ENCODE assay signal across 20 cellular contexts in the genomic region with DNA sequence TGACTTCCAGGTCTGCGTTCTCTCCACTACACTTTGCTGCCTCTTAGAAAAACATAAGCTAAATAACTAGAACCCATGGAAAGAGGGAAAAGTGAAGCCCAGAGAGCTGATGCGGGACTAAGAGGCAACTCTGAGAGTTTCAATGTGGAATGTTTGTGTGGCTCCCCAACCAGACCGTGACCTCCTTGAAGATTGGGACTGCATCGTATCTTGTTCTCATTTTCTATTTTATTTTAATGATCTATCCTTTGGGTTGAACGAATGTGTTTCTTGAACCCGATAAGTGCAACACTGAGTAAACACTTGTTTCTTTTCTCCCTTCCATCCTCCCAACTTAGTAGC.
DNase-seq lines count a peak whose midpoint lies in the region; ATAC-seq, FAIRE-seq and TF ChIP-seq lines count a peak whose summit lies in the region.
"Had no signal": no experiment of that assay in that cellular context is flagged by ENCODE, and none has a peak within 500 bp of the region (broad histone marks: within the 10 kb centered on the region; RNA-seq: fewer than 3 reads in every experiment).

No MANE protein-coding gene starts in this region.

- TF ChIP-seq RAD21 in A549 (conservative IDR thresholded peaks at IDR 0.05 in 1 of 2, IDR thresholded peaks at IDR 0.05 in 1 of 2) = no peak

- ATAC-seq in A549 (no peak), lower lobe of right lung (no peak)
- ATAC-seq: GM12878 had no signal

- DNase-seq in A549 (ENCODE audit: low read depth in 1 of 2, low spot score in 1 of 2) (no peak), RWPE1 (ENCODE audit: low spot score) (no peak), endodermal cell (no peak), osteocyte (ENCODE audit: extremely low spot score, unreplicated experiment) (no peak), AG08396 (ENCODE audit: low spot score) (no peak), lower lobe of right lung (no peak), Ammon's horn (ENCODE audit: low spot score) (no peak), NCI-H1436 treated with DMSO at 0.1 percent for 48 hours (lab: John Stamatoyannopoulos, UW) (no peak)
- DNase-seq: activated CD4-positive, alpha-beta T cell treated with anti-CD3 and anti-CD28 coated beads for 1 hour; activated CD8-positive, alpha-beta memory T cell treated with anti-CD3 and anti-CD28 coated beads, Interleukin-2, amount 50 U/mL, for 4 hours; activated naive CD4-positive, alpha-beta T cell treated with anti-CD3 and anti-CD28 coated beads for 36 hours; immature natural killer cell; MG63; NCI-H1930; NCI-H774; occipital lobe; T-helper 2 cell had no signal

- WGBS in A549 (ENCODE audit: missing lambda C conversion rate) = 93% methylated on average over 6 of the region's 6 CpGs
- 81 to 82% methylated on average over 4 to 6 of the region's 6 CpGs for WGBS in endodermal cell (ENCODE audit: insufficient coverage in 1 of 2, insufficient read length in 1 of 2), 2 experiments

- H3K4me1 ChIP-seq in A549 (peaks cover 27% of the 10 kb centered on the region), endodermal cell (ENCODE audit: control insufficient read depth, insufficient read depth, low read length) (peaks cover 4% of the 10 kb centered on the region), lower lobe of right lung (peaks cover 12% of the 10 kb centered on the region)

- CTCF ChIA-PET in A549 (lab: Yijun Ruan, JAX) (no interaction called here), RWPE1 (lab: Yijun Ruan, JAX) (no interaction called here)

- H3K9ac ChIP-seq in endodermal cell (ENCODE audit: extremely low read depth, low read length, poor library complexity, severe bottlenecking) = no peak overlapping the region

- TF ChIP-seq POLR2A in A549 (IDR thresholded peaks at IDR 0.05; ENCODE audit: low read length) = no peak

- H3K27me3 ChIP-seq in endodermal cell (ENCODE audit: control insufficient read depth, insufficient read depth, low read length, poor library complexity, severe bottlenecking) (no peaks in the 10 kb centered on the region), lower lobe of right lung (ENCODE audit: low read depth) (no peaks in the 10 kb centered on the region)
- H3K27me3 ChIP-seq: MG63 had no signal

- TF ChIP-seq EP300 in A549 (IDR thresholded peaks at IDR 0.05) = no peak

- H3K27me3 Mint-ChIP-seq in endodermal cell (ENCODE audit: insufficient read depth) (no peaks in the 10 kb centered on the region), osteocyte (ENCODE audit: unreplicated experiment) (no peaks in the 10 kb centered on the region)

- peak overlapping the region; percentile 63 to 83 for H3K27ac ChIP-seq in A549
- H3K27ac ChIP-seq in RWPE1 = peak overlapping the region; percentile 82
- no peak overlapping the region for H3K27ac ChIP-seq in endodermal cell (ENCODE audit: low read depth, low read length)
- no peak overlapping the region for H3K27ac ChIP-seq in lower lobe of right lung

- H3K4me3 ChIP-seq in A549 = no peak overlapping the region
- no peak overlapping the region for H3K4me3 ChIP-seq in endodermal cell (ENCODE audit: low read length)
- no peak overlapping the region for H3K4me3 ChIP-seq in lower lobe of right lung
- H3K4me3 ChIP-seq: GM12878, MG63 had no signal

- H3K4me1 Mint-ChIP-seq in endodermal cell (peaks cover 11% of the 10 kb centered on the region), osteocyte (ENCODE audit: unreplicated experiment) (peaks cover 33% of the 10 kb centered on the region)
- H3K4me1 Mint-ChIP-seq: immature natural killer cell had no signal

- no peak for TF ChIP-seq CTCF in A549 (IDR thresholded peaks at IDR 0.05)
- no peak for TF ChIP-seq CTCF in RWPE1 (conservative IDR thresholded peaks at IDR 0.05; ENCODE audit: low read depth)
- TF ChIP-seq CTCF in endodermal cell (conservative IDR thresholded peaks at IDR 0.05) = no peak
- no peak for TF ChIP-seq CTCF in osteocyte (IDR thresholded peaks at IDR 0.05)
- TF ChIP-seq CTCF in lower lobe of right lung (IDR thresholded peaks at IDR 0.05) = no peak

- no peak for FAIRE-seq in A549 (lab: Jason Lieb, UNC)
- FAIRE-seq: endometrium, GM12878, GM19239 had no signal

- H3K4me3 Mint-ChIP-seq in endodermal cell = no peak overlapping the region
- no peak overlapping the region for H3K4me3 Mint-ChIP-seq in osteocyte (ENCODE audit: unreplicated experiment)
- H3K4me3 Mint-ChIP-seq: activated naive CD4-positive, alpha-beta T cell treated with anti-CD3 and anti-CD28 coated beads for 36 hours; immature natural killer cell had no signal

- H3K9me3 Mint-ChIP-seq in endodermal cell = peaks cover 4% of the 10 kb centered on the region
- H3K9me3 Mint-ChIP-seq in osteocyte (ENCODE audit: unreplicated experiment) = no peaks in the 10 kb centered on the region
- H3K9me3 Mint-ChIP-seq: activated naive CD4-positive, alpha-beta T cell treated with anti-CD3 and anti-CD28 coated beads for 36 hours had no signal

- intact Hi-C loops in lower lobe of right lung (cut with DNase I) = no loop called here

- H3K36me3 ChIP-seq in endodermal cell (ENCODE audit: control insufficient read depth, insufficient read depth, low read length) (no peaks in the 10 kb centered on the region), lower lobe of right lung (no peaks in the 10 kb centered on the region)
- H3K36me3 ChIP-seq: MG63 had no signal

- H3K27ac Mint-ChIP-seq in endodermal cell (peak overlapping the region; percentile 35), osteocyte (ENCODE audit: unreplicated experiment) (peak overlapping the region; percentile 86)
- H3K27ac Mint-ChIP-seq: activated naive CD4-positive, alpha-beta T cell treated with anti-CD3 and anti-CD28 coated beads for 36 hours had no signal

- peak overlapping the region; percentile 55; the same call in 1 of the 3 replicates for H3K4me2 ChIP-seq in A549

- H3K9me3 ChIP-seq in A549 (no peaks in the 10 kb centered on the region), endodermal cell (ENCODE audit: control insufficient read depth, low read length) (no peaks in the 10 kb centered on the region), lower lobe of right lung (no peaks in the 10 kb centered on the region)
- H3K9me3 ChIP-seq: MG63 had no signal

- H3K36me3 Mint-ChIP-seq in endodermal cell (ENCODE audit: low read depth) = peaks cover 14% of the 10 kb centered on the region
- H3K36me3 Mint-ChIP-seq in osteocyte (ENCODE audit: unreplicated experiment) = peaks cover 2% of the 10 kb centered on the region
- H3K36me3 Mint-ChIP-seq: immature natural killer cell had no signal

- POLR2A ChIA-PET in A549 (lab: Yijun Ruan, JAX) (no interaction called here), RWPE1 (lab: Yijun Ruan, JAX; ENCODE audit: low non-redundant PET) (no interaction called here)

TF ChIP-seq in A549, 52 proteins besides CTCF, POLR2A, EP300 and RAD21:
- TF ChIP-seq FOSL2 (IDR thresholded peaks at IDR 0.05) = no peak
- no peak for TF ChIP-seq FOSL2 (CRISPR knock-in tag; IDR thresholded peaks at IDR 0.05)
TF ChIP-seq in A549: peak in this region for 0.

Comparison
In these comparisons a context has a peak if more than half of its experiments do, and no peak if none do; other contexts are left out.
1. H3K27ac ChIP-seq: peak in A549 (2 of 2) and RWPE1 (single experiment); none in endodermal cell (single experiment) and lower lobe of right lung (single experiment).